In genomic region chr2:190603374-190603773, GRCh38 we compare ENCODE assay signal across 12 cellular contexts.
"Had no signal": no experiment of that assay in that cellular context is flagged by ENCODE, and none has a peak within 500 bp of the region (broad histone marks: within the 10 kb centered on the region; RNA-seq: fewer than 3 reads in every experiment).

No MANE protein-coding gene starts in this region.

- ATAC-seq: foreskin keratinocyte, heart right ventricle had no signal

- H3K27ac ChIP-seq: foreskin keratinocyte, heart right ventricle, sigmoid colon had no signal

- DNase-seq: activated CD4-positive, alpha-beta T cell treated with anti-CD3 and anti-CD28 coated beads, Interleukin-2, amount 10 ng/mL, durations not matched to agents 7 days and 5 days; activated CD4-positive, CD25-positive, alpha-beta regulatory T cell; activated effector memory CD4-positive, alpha-beta T cell treated with Interleukin-2 at 50 U/mL for 16 hours; aorta; foreskin keratinocyte; heart right ventricle; kidney; naive B cell; sigmoid colon; stimulated activated CD4-positive, alpha-beta T cell treated with anti-CD3 and anti-CD28 coated beads, Interleukin-12 subunit alpha, Interleukin-12 subunit beta, amount 100 ng/mL, for 4 hours; stimulated activated CD8-positive, alpha-beta memory T cell treated with anti-CD3 and anti-CD28 coated beads, Interleukin-4, amount 100 ng/mL, for 48 hours; T-helper 2 cell had no signal
